ENCODE assay signal across 1 cellular context in the genomic region with DNA sequence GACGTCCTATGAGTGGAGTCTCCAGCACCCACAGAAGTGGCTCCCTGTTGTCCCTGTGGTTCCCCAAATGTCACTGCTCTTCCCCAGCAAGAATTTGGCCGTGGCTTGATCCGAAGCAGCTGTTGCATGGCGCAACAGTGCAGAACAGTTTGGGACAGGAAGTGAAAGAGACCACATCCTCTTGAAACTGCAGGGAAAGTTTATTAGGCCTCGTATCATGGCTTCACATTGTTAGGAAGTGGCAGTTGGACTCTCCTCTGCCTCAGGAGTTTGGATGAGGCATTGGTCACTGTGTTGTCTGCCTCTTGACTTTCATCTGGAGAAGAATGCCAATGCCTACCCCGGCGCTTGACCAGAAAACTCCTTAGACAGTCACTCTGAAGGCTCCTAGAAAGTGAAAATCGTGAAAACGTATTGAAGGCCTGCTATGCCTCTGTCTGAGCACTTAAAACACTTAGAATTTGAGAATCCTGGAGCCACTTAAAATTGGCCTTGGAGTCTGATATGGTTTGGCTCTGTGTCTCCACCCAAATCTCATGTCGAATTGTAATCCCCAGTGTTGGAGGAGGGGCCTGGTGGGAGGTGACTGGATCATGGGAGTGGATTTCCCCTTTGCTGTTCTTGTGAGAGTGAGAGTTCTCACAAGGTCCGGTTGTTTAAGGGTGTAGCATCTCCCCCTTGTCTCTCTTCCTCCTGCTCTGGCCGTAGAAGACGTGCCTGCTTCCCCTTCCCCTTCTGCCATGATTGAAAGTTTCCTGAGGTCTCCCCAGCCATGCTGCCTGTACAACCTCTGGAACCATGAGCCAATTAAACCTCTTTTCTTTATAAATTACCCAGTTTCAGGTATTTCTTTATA.
TF ChIP-seq lines count a peak whose summit lies in the region.

No MANE protein-coding gene starts in this region.

TF ChIP-seq in K562, 482 proteins besides CTCF, POLR2A, EP300 and RAD21 (continued from another document):
- TF ChIP-seq TFAP4 (CRISPR knock-in tag; IDR thresholded peaks at IDR 0.05; ENCODE audit: borderline replicate concordance) (peak; percentile 75), SMC3 (conservative IDR thresholded peaks at IDR 0.05; ENCODE audit: insufficient read depth, low read depth, low read length) (no peak), ZNF239 (CRISPR knock-in tag; IDR thresholded peaks at IDR 0.05) (no peak), ARNT (IDR thresholded peaks at IDR 0.05) (no peak), ARID1B (IDR thresholded peaks at IDR 0.05) (no peak), ERF (CRISPR knock-in tag; IDR thresholded peaks at IDR 0.05) (no peak), STAT5B (CRISPR knock-in tag; IDR thresholded peaks at IDR 0.05) (no peak), ZNF324 (CRISPR knock-in tag; IDR thresholded peaks at IDR 0.05) (no peak), CCAR2 (IDR thresholded peaks at IDR 0.05; ENCODE audit: low read depth, low read length) (no peak), ZNF24 (IDR thresholded peaks at IDR 0.05) (no peak), ZKSCAN3 (CRISPR knock-in tag; IDR thresholded peaks at IDR 0.05) (no peak), ZNF280B (CRISPR knock-in tag; IDR thresholded peaks at IDR 0.05) (no peak), FOXA3 (CRISPR knock-in tag; conservative IDR thresholded peaks at IDR 0.05 in 1 of 2, IDR thresholded peaks at IDR 0.05 in 1 of 2) (no peak), ESRRB (CRISPR knock-in tag; IDR thresholded peaks at IDR 0.05; ENCODE audit: borderline replicate concordance) (no peak), ZNF717 (CRISPR knock-in tag; IDR thresholded peaks at IDR 0.05) (no peak), YY1 (IDR thresholded peaks at IDR 0.05; ENCODE audit: borderline replicate concordance in 1 of 3, control insufficient read depth in 1 of 3, extremely low read depth in 1 of 3, insufficient read depth in 3 of 3, insufficient read length in 1 of 3, insufficient replicate concordance in 2 of 3, low read depth in 1 of 3, low read length in 2 of 3) (peak in 1 of 3 experiments; percentile 12), NCOA6 (IDR thresholded peaks at IDR 0.05) (no peak), ZBTB1 (CRISPR knock-in tag; IDR thresholded peaks at IDR 0.05; ENCODE audit: borderline replicate concordance, low read depth) (no peak)
- TF ChIP-seq, protein P1, sequence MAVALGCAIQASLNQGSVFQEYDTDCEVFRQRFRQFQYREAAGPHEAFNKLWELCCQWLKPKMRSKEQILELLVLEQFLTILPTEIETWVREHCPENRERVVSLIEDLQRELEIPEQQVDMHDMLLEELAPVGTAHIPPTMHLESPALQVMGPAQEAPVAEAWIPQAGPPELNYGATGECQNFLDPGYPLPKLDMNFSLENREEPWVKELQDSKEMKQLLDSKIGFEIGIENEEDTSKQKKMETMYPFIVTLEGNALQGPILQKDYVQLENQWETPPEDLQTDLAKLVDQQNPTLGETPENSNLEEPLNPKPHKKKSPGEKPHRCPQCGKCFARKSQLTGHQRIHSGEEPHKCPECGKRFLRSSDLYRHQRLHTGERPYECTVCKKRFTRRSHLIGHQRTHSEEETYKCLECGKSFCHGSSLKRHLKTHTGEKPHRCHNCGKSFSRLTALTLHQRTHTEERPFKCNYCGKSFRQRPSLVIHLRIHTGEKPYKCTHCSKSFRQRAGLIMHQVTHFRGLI (CRISPR knock-in tag; IDR thresholded peaks at IDR 0.05) = peak; percentile 30; the same call in 1 of the 2 replicates
- TF ChIP-seq, protein P2, sequence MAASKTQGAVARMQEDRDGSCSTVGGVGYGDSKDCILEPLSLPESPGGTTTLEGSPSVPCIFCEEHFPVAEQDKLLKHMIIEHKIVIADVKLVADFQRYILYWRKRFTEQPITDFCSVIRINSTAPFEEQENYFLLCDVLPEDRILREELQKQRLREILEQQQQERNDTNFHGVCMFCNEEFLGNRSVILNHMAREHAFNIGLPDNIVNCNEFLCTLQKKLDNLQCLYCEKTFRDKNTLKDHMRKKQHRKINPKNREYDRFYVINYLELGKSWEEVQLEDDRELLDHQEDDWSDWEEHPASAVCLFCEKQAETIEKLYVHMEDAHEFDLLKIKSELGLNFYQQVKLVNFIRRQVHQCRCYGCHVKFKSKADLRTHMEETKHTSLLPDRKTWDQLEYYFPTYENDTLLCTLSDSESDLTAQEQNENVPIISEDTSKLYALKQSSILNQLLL (CRISPR knock-in tag; IDR thresholded peaks at IDR 0.05; ENCODE audit: borderline replicate concordance) = no peak
